Comparison of ENCODE assay signal across 2 cellular contexts in the genomic region with DNA sequence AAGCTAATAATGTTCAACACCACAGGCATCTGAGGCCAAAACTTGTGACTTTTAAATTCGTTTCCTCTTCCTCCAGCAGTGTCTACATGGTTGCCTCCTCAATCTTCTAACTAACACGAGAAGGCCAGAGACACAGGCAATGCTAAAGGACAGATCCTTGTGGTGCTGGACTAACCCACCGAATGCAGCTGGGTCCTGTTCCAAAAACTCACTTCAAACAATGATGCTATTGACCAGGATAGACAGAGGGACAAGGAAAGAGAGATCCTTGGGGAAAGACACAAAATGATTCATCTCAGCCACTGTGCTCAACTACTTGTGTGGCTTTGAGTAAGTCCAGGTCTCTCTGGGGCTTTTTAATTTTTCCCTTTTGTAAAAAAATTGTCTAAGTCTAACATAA.
TF ChIP-seq lines count a peak whose summit lies in the region.

No MANE protein-coding gene starts in this region.

TF ChIP-seq in IMR-90, 13 proteins besides CTCF, POLR2A, EP300 and RAD21:
- no peak for TF ChIP-seq NFE2L2 (IDR thresholded peaks at IDR 0.05; ENCODE audit: low read depth, low read length)
- no peak for TF ChIP-seq CHD1 (IDR thresholded peaks at IDR 0.05; ENCODE audit: low read depth, low read length)
- TF ChIP-seq RCOR1 (IDR thresholded peaks at IDR 0.05; ENCODE audit: insufficient replicate concordance, low read length): no peak
- no peak for TF ChIP-seq MXI1 (IDR thresholded peaks at IDR 0.05; ENCODE audit: borderline replicate concordance, low read depth, low read length)
- TF ChIP-seq, protein P1, sequence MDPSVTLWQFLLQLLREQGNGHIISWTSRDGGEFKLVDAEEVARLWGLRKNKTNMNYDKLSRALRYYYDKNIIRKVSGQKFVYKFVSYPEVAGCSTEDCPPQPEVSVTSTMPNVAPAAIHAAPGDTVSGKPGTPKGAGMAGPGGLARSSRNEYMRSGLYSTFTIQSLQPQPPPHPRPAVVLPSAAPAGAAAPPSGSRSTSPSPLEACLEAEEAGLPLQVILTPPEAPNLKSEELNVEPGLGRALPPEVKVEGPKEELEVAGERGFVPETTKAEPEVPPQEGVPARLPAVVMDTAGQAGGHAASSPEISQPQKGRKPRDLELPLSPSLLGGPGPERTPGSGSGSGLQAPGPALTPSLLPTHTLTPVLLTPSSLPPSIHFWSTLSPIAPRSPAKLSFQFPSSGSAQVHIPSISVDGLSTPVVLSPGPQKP (IDR thresholded peaks at IDR 0.05; ENCODE audit: borderline replicate concordance, low read depth, low read length): no peak
- TF ChIP-seq SMC3 (IDR thresholded peaks at IDR 0.05; ENCODE audit: low read depth, low read length): no peak
- no peak for TF ChIP-seq CEBPB (IDR thresholded peaks at IDR 0.05; ENCODE audit: low read depth, low read length)
- TF ChIP-seq BHLHE40 (IDR thresholded peaks at IDR 0.05; ENCODE audit: low read depth, low read length): no peak
- TF ChIP-seq FOS (IDR thresholded peaks at IDR 0.05; ENCODE audit: low read depth, low read length): no peak
- TF ChIP-seq MAZ (IDR thresholded peaks at IDR 0.05; ENCODE audit: borderline replicate concordance, low read depth, low read length): no peak
- TF ChIP-seq RFX5 (IDR thresholded peaks at IDR 0.05; ENCODE audit: low read depth, low read length): no peak
- TF ChIP-seq, protein P2, sequence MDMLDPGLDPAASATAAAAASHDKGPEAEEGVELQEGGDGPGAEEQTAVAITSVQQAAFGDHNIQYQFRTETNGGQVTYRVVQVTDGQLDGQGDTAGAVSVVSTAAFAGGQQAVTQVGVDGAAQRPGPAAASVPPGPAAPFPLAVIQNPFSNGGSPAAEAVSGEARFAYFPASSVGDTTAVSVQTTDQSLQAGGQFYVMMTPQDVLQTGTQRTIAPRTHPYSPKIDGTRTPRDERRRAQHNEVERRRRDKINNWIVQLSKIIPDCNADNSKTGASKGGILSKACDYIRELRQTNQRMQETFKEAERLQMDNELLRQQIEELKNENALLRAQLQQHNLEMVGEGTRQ (IDR thresholded peaks at IDR 0.05; ENCODE audit: low read depth, low read length): no peak
- no peak for TF ChIP-seq MAFK (IDR thresholded peaks at IDR 0.05; ENCODE audit: low read depth, low read length)

TF ChIP-seq in H1, 55 proteins besides CTCF, POLR2A, EP300 and RAD21:
- TF ChIP-seq TCF12 (IDR thresholded peaks at IDR 0.05; ENCODE audit: low read depth, low read length): no peak
- TF ChIP-seq RNF2 (IDR thresholded peaks at IDR 0.05; ENCODE audit: borderline replicate concordance, low read depth, low read length, missing control alignments, poor library complexity, severe bottlenecking): no peak
- no peak for TF ChIP-seq HDAC6 (IDR thresholded peaks at IDR 0.05; ENCODE audit: low read depth, low read length)
- TF ChIP-seq RBBP5 (IDR thresholded peaks at IDR 0.05; ENCODE audit: borderline replicate concordance, low read depth, low read length): no peak
- TF ChIP-seq NRF1 (IDR thresholded peaks at IDR 0.05; ENCODE audit: low read depth, low read length): no peak
- TF ChIP-seq TAF1 (IDR thresholded peaks at IDR 0.05; ENCODE audit: low read depth, low read length): no peak
- no peak for TF ChIP-seq ZNF274 (IDR thresholded peaks at IDR 0.05; ENCODE audit: borderline replicate concordance, extremely low read depth, low read length)
- no peak for TF ChIP-seq TAF7 (optimal IDR thresholded peaks at IDR 0.05; ENCODE audit: borderline replicate concordance, low read depth, low read length)
- TF ChIP-seq RFX5 (IDR thresholded peaks at IDR 0.05; ENCODE audit: borderline replicate concordance, low read depth, low read length): no peak
- TF ChIP-seq GTF2F1 (IDR thresholded peaks at IDR 0.05; ENCODE audit: borderline replicate concordance, low read depth, low read length): no peak
- no peak for TF ChIP-seq CBX5 (IDR thresholded peaks at IDR 0.05; ENCODE audit: low read depth, low read length)
- TF ChIP-seq BACH1 (IDR thresholded peaks at IDR 0.05; ENCODE audit: low read length): no peak
- no peak for TF ChIP-seq EGR1 (IDR thresholded peaks at IDR 0.05; ENCODE audit: borderline replicate concordance, low read depth, low read length)
- no peak for TF ChIP-seq POLR2AphosphoS5 (IDR thresholded peaks at IDR 0.05; ENCODE audit: low read depth, low read length)
- no peak for TF ChIP-seq ASH2L (IDR thresholded peaks at IDR 0.05; ENCODE audit: low read length)
- TF ChIP-seq BCL11A (IDR thresholded peaks at IDR 0.05; ENCODE audit: low read depth in 2 of 2, low read length in 2 of 2): no peak
- TF ChIP-seq JUND (IDR thresholded peaks at IDR 0.05; ENCODE audit: low read length): no peak
- TF ChIP-seq CEBPB (IDR thresholded peaks at IDR 0.05; ENCODE audit: low read depth, low read length): no peak
- TF ChIP-seq YY1 (IDR thresholded peaks at IDR 0.05; ENCODE audit: low read depth, low read length): no peak
- no peak for TF ChIP-seq POU5F1 (IDR thresholded peaks at IDR 0.05; ENCODE audit: low read depth, low read length)
